ENCODE assay signal across 23 cellular contexts in the genomic region with DNA sequence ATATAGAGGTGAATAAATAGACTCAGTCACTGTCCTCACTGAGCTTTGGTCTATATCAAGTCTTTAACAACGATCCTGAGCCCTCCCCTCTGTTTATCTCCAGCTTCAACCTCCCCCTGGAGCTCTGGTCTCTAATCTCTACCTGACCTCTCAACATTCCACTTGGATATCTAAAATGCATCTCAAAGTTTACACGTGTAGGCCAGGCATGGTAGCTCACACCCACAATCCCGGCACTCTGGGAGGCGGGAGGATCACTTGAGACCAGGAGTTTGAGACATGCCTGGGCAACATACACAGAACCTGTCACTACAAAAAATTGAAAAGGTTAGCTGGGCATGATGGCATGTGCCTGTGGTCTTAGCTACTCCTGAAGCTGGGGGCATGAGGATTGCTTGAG. TPM values are rescaled to one million over a fixed set of nuclear protein-coding genes. Genes with fewer than 3 reads are reported as not detected.
A peak's percentile ranks its signal among the peaks of the same experiment; 100 is the strongest.
DNase-seq lines count a peak whose midpoint lies in the region; ATAC-seq, FAIRE-seq and TF ChIP-seq lines count a peak whose summit lies in the region.
"Had no signal": no experiment of that assay in that cellular context is flagged by ENCODE, and none has a peak within 500 bp of the region (broad histone marks: within the 10 kb centered on the region; RNA-seq: fewer than 3 reads in every experiment).

No MANE protein-coding gene starts in this region.

- TF ChIP-seq POLR2A in A549 (IDR thresholded peaks at IDR 0.05; ENCODE audit: low read length) = no peak

- FAIRE-seq in A549 (lab: Jason Lieb, UNC) = no peak

- no peaks in the 10 kb centered on the region for H3K27me3 Mint-ChIP-seq in neural crest cell (ENCODE audit: low read depth)
- H3K27me3 Mint-ChIP-seq: naive thymus-derived CD8-positive, alpha-beta T cell had no signal

- H2AFZ ChIP-seq in OCI-LY1 (ENCODE audit: low read length) = no peak overlapping the region

- H3F3A ChIP-seq in OCI-LY1 (ENCODE audit: insufficient read depth, low read length) = no peaks in the 10 kb centered on the region

- WGBS in A549 (ENCODE audit: missing lambda C conversion rate) = 94% methylated on average over 4 of the region's 4 CpGs

- ATAC-seq in A549 (no peak), GM19397 (IDR thresholded peaks at IDR 0.05; ENCODE audit: unreplicated experiment) (no peak)
- ATAC-seq: heart left ventricle; naive thymus-derived CD8-positive, alpha-beta T cell had no signal

- POLR2A ChIA-PET in A549 (lab: Yijun Ruan, JAX) = interaction anchor here (1.4 kb wide), 1 partner anchor 53 kb away, joined by 5 read pairs; the partner anchor contains the start of gene GADD45A

- DNase-seq in A549 (ENCODE audit: low read depth in 1 of 2, low spot score in 1 of 2) = no peak
- peak; percentile 89 for DNase-seq in epithelial cell of esophagus (ENCODE audit: low read depth)
- no peak for DNase-seq in neural crest cell (ENCODE audit: low read depth, low spot score)
- DNase-seq in NCI-H2227 treated with DMSO at 0.1 percent for 48 hours (lab: John Stamatoyannopoulos, UW) = no peak
- DNase-seq in stimulated activated CD4-positive, alpha-beta T cell treated with anti-CD3 and anti-CD28 coated beads, Interleukin-4, amount 100 ng/mL, for 24 hours = no peak
- no peak for DNase-seq in NCI-H524 treated with DMSO at 0.1 percent for 48 hours (lab: John Stamatoyannopoulos, UW)
- DNase-seq: BE2C; dermis blood vessel endothelial cell; DMS79; GF-D8; heart left ventricle; midbrain; naive thymus-derived CD8-positive, alpha-beta T cell; NCI-H1048; NCI-H187 treated with DMSO at 0.1 percent for 48 hours; NCI-H69; SK-N-SH; spleen; stimulated activated CD4-positive, alpha-beta T cell treated with anti-CD3 and anti-CD28 coated beads, Interleukin-2, amount 100 ng/mL, for 48 hours; stimulated activated naive CD4-positive, alpha-beta T cell; T-helper 2 cell had no signal

- H3K27ac ChIP-seq in A549 = peak overlapping the region; percentile 9 to 35; a peak in 4 of 6 replicates
- peak overlapping the region; percentile 98 for H3K27ac ChIP-seq in OCI-LY1 (ENCODE audit: low read depth, low read length, poor library complexity, severe bottlenecking)
- H3K27ac ChIP-seq: heart left ventricle, spleen had no signal

- H4K20me1 ChIP-seq in OCI-LY1 (ENCODE audit: insufficient read depth, low read length) = no peaks in the 10 kb centered on the region

- H3K4me2 ChIP-seq in A549 (no peak overlapping the region), OCI-LY1 (ENCODE audit: low read length) (no peak overlapping the region)
- H3K4me2 ChIP-seq: SK-N-SH had no signal

- H3K9me3 Mint-ChIP-seq in neural crest cell = no peaks in the 10 kb centered on the region
- H3K9me3 Mint-ChIP-seq: naive thymus-derived CD8-positive, alpha-beta T cell had no signal

- H3K4me3 Mint-ChIP-seq in neural crest cell = no peak overlapping the region
- H3K4me3 Mint-ChIP-seq: naive thymus-derived CD8-positive, alpha-beta T cell had no signal

- H3K9ac ChIP-seq in OCI-LY1 (ENCODE audit: low read length) = no peak overlapping the region
- H3K9ac ChIP-seq: SK-N-SH had no signal

- no peaks in the 10 kb centered on the region for H3K36me3 ChIP-seq in OCI-LY1 (ENCODE audit: insufficient read depth, low read length)
- H3K36me3 ChIP-seq: BE2C, heart left ventricle, spleen had no signal

- peaks cover 16% of the 10 kb centered on the region for H3K4me1 Mint-ChIP-seq in neural crest cell

- peaks cover 58% of the 10 kb centered on the region for H3K4me1 ChIP-seq in A549
- peaks cover 87% of the 10 kb centered on the region for H3K4me1 ChIP-seq in OCI-LY1 (ENCODE audit: insufficient read depth, low read length, severe bottlenecking)
- H3K4me1 ChIP-seq: BE2C had no signal

- CTCF ChIA-PET in A549 (lab: Yijun Ruan, JAX) = interaction anchor here (0.7 to 2.2 kb wide), 2 partner anchors 203 to 238 kb away, joined by 3 to 9 read pairs; no protein-coding TSS in a partner anchor

- no peak for TF ChIP-seq EP300 in A549 (IDR thresholded peaks at IDR 0.05)

- H3K9me3 ChIP-seq in A549 (no peaks in the 10 kb centered on the region), OCI-LY1 (ENCODE audit: low read length) (no peaks in the 10 kb centered on the region)
- H3K9me3 ChIP-seq: BE2C, heart left ventricle, SK-N-SH, spleen had no signal

- peak overlapping the region; percentile 89 for H3K27ac Mint-ChIP-seq in neural crest cell (ENCODE audit: unreplicated experiment)
- H3K27ac Mint-ChIP-seq: naive thymus-derived CD8-positive, alpha-beta T cell had no signal

- no peaks in the 10 kb centered on the region for H3K36me3 Mint-ChIP-seq in neural crest cell (ENCODE audit: low read depth)
- H3K36me3 Mint-ChIP-seq: naive thymus-derived CD8-positive, alpha-beta T cell had no signal

- H3K79me2 ChIP-seq in OCI-LY1 (ENCODE audit: insufficient read depth, low read length) = no peaks in the 10 kb centered on the region

- no peak for TF ChIP-seq CTCF in A549 (IDR thresholded peaks at IDR 0.05)
- no peak for TF ChIP-seq CTCF in OCI-LY1 (IDR thresholded peaks at IDR 0.05; ENCODE audit: low read length)
- no peak for TF ChIP-seq CTCF in epithelial cell of esophagus (IDR thresholded peaks at IDR 0.05; ENCODE audit: insufficient read depth, low read depth, low read length, missing control alignments)
- no peak for TF ChIP-seq CTCF in neural crest cell (conservative IDR thresholded peaks at IDR 0.05)

- H3K27me3 ChIP-seq in OCI-LY1 (ENCODE audit: insufficient read depth, low read length) = no peaks in the 10 kb centered on the region
- H3K27me3 ChIP-seq: BE2C, heart left ventricle, spleen had no signal

- no peaks in the 10 kb centered on the region for H3K9me2 ChIP-seq in OCI-LY1 (ENCODE audit: low read depth, low read length)
- H3K9me2 ChIP-seq: SK-N-SH had no signal

- H3K4me3 ChIP-seq in A549 = no peak overlapping the region
- H3K4me3 ChIP-seq in OCI-LY1 (ENCODE audit: low read depth, low read length, poor library complexity, severe bottlenecking) = no peak overlapping the region
- H3K4me3 ChIP-seq in epithelial cell of esophagus (ENCODE audit: low read length) = no peak overlapping the region
- H3K4me3 ChIP-seq: heart left ventricle, spleen had no signal

- TF ChIP-seq RAD21 in A549 (conservative IDR thresholded peaks at IDR 0.05 in 1 of 2, IDR thresholded peaks at IDR 0.05 in 1 of 2) = no peak

TF ChIP-seq in A549, 52 proteins besides CTCF, POLR2A, EP300 and RAD21 (continues in another document):
- no peak for TF ChIP-seq HMGXB4 (CRISPR knock-in tag; IDR thresholded peaks at IDR 0.05; ENCODE audit: borderline replicate concordance)
- no peak for TF ChIP-seq RFX5 (IDR thresholded peaks at IDR 0.05)
- no peak for TF ChIP-seq MAZ (IDR thresholded peaks at IDR 0.05; ENCODE audit: borderline replicate concordance, low read depth, low read length)
- TF ChIP-seq BCL3 (IDR thresholded peaks at IDR 0.05) = no peak
- no peak for TF ChIP-seq KDM5A (IDR thresholded peaks at IDR 0.05)
- no peak for TF ChIP-seq TP53 (CRISPR knock-in tag; IDR thresholded peaks at IDR 0.05)
- no peak for TF ChIP-seq EHF (CRISPR knock-in tag; IDR thresholded peaks at IDR 0.05)

RNA-seq across cellular contexts. Expression of gene GADD45A, which starts 53.4 kb away (rescaled TPM):
- polyA plus RNA-seq in A549 (2011; rRNA removed) (26.6 and 44.7 TPM in 2 replicates), A549 (2017; fragmentation: RNase III; extraction: RNeasy Plus Mini Kit Qiagen cat#74134 plus additional on column Dnase treatment) (36.0 to 49.6 TPM (median 41.6 TPM) in 3 replicates)
- polyA plus RNA-seq in A549 (2012; cell fraction: cytosol; rRNA removed) = 67.8 and 72.1 TPM in 2 replicates
- polyA plus RNA-seq in A549 (2012; cell fraction: nucleus; rRNA removed) = 113 and 126 TPM in 2 replicates
- polyA minus RNA-seq in A549 (2011; rRNA and poly(A)+ RNA removed) = 4.6 and 7.2 TPM in 2 replicates
- total RNA-seq in neural crest cell = 16.1 and 17.8 TPM in 2 replicates
